Comparison of ENCODE assay signal across 9 cellular contexts in the genomic region with DNA sequence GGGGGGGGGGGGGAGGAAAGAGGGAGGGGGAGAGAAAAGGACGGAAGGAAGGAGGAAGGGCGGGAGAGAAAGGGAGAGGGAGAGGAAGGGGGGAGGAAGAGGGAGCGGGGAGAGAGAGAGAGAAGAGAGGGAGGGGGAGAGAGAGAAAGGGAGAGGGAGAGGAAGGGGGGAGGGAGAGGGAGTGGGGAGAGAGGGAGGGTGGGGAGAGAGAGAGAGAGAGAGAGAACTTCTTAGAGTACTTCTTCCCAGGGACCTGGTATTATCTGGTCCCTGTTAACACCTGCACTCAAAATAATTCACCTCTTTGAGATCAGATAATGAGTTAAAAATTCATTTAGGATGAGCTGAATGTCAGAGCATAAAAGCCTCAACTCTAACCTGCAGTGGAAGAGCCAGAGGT. TPM values are rescaled to one million over a fixed set of nuclear protein-coding genes. Genes with fewer than 3 reads are reported as not detected.
DNase-seq lines count a peak whose midpoint lies in the region; ATAC-seq and TF ChIP-seq lines count a peak whose summit lies in the region.
"Had no signal": no experiment of that assay in that cellular context is flagged by ENCODE, and none has a peak within 500 bp of the region (broad histone marks: within the 10 kb centered on the region; RNA-seq: fewer than 3 reads in every experiment).

No MANE protein-coding gene starts in this region.

- peaks cover 54% of the 10 kb centered on the region for H3K36me3 Mint-ChIP-seq in activated T-cell treated with anti-CD3 and anti-CD28 coated beads, Interleukin-2, amount 50 U/mL, for 24 hours (ENCODE audit: low read depth)

- intact Hi-C loops in right lobe of liver (cut with DNase I), result no loop called here

- H3K4me1 ChIP-seq in right lobe of liver (peaks cover 0 to 35% (median 8%) of the 10 kb centered on the region in 4 donors), tibial nerve (peaks cover 0 to 38% (median 12%) of the 10 kb centered on the region in 4 donors)

- in situ Hi-C loops in astrocyte of the spinal cord (cut with HindIII; ENCODE audit: low sequenced_read_pairs), result no loop called here

- no peak for ATAC-seq in right lobe of liver

- peak overlapping the region; percentile 100 for H3K4me3 ChIP-seq in astrocyte of the spinal cord (ENCODE audit: low read depth, low read length)
- peak overlapping the region; percentile 95 to 100 (median 98) for H3K4me3 ChIP-seq in right lobe of liver
- peak overlapping the region; percentile 81 to 100 (median 89) for H3K4me3 ChIP-seq in tibial nerve

- no peak for TF ChIP-seq EP300 in tibial nerve (IDR thresholded peaks at IDR 0.05)

- peak overlapping the region; percentile 96 for H3K4me3 Mint-ChIP-seq in activated T-cell treated with anti-CD3 and anti-CD28 coated beads, Interleukin-2, amount 50 U/mL, for 24 hours

- H3K36me3 ChIP-seq in right lobe of liver (peaks cover 5 to 26% (median 15%) of the 10 kb centered on the region in 4 donors), tibial nerve (peaks cover 2 to 40% (median 3%) of the 10 kb centered on the region in 3 donors)

- H3K27me3 ChIP-seq in right lobe of liver, result no peaks in the 10 kb centered on the region
- no peaks in the 10 kb centered on the region for H3K27me3 ChIP-seq in tibial nerve

- peaks cover 26% of the 10 kb centered on the region for H3K4me1 Mint-ChIP-seq in activated T-cell treated with anti-CD3 and anti-CD28 coated beads, Interleukin-2, amount 50 U/mL, for 24 hours (ENCODE audit: low read depth)

- no peak for DNase-seq in activated T-cell treated with anti-CD3 and anti-CD28 coated beads, Interleukin-2, amount 50 U/mL, for 24 hours
- no peak for DNase-seq in activated T-cell treated with anti-CD3 and anti-CD28 coated beads, Interleukin-2, amount 50 U/mL, for 48 hours
- DNase-seq in astrocyte of the spinal cord (ENCODE audit: low read depth, low spot score) (no peak), right lobe of liver (no peak), tibial nerve (ENCODE audit: low spot score in 2 of 2) (no peak), Kasumi-1 (lab: John Stamatoyannopoulos, UW) (no peak), AG08396 (ENCODE audit: low spot score) (no peak)
- DNase-seq in activated CD4-positive, CD25-positive, alpha-beta regulatory T cell treated with anti-CD3 and anti-CD28 coated beads, Interleukin-2, amount 50 U/mL, for 72 hours, result no peak
- DNase-seq: activated effector memory CD4-positive, alpha-beta T cell treated with Interleukin-2 at 50 U/mL for 16 hours had no signal

- TF ChIP-seq POLR2A in right lobe of liver (IDR thresholded peaks at IDR 0.05) (no peak), tibial nerve (IDR thresholded peaks at IDR 0.05) (no peak)

- H3K9me3 ChIP-seq in right lobe of liver, result no peaks in the 10 kb centered on the region
- H3K9me3 ChIP-seq in tibial nerve, result no peaks in the 10 kb centered on the region

- peak overlapping the region; percentile 95 for H3K27ac Mint-ChIP-seq in activated T-cell treated with anti-CD3 and anti-CD28 coated beads, Interleukin-2, amount 50 U/mL, for 24 hours

- H3K9me3 Mint-ChIP-seq in activated T-cell treated with anti-CD3 and anti-CD28 coated beads, Interleukin-2, amount 50 U/mL, for 24 hours, result no peaks in the 10 kb centered on the region

- TF ChIP-seq CTCF in astrocyte of the spinal cord (IDR thresholded peaks at IDR 0.05; ENCODE audit: low read depth, low read length) (no peak), right lobe of liver (IDR thresholded peaks at IDR 0.05) (no peak), tibial nerve (IDR thresholded peaks at IDR 0.05) (no peak)

- H3K27me3 Mint-ChIP-seq in activated T-cell treated with anti-CD3 and anti-CD28 coated beads, Interleukin-2, amount 50 U/mL, for 24 hours, result no peaks in the 10 kb centered on the region

- WGBS in right lobe of liver (ENCODE audit: insufficient coverage, low coverage, low lambda C conversion rate, missing lambda C conversion rate), result 6% methylated on average over 3 of the region's 3 CpGs
- 0 to 13% methylated on average over 2 to 3 of the region's 3 CpGs for WGBS in tibial nerve, 2 donors

- H3K27ac ChIP-seq in right lobe of liver, result no peak overlapping the region
- H3K27ac ChIP-seq in tibial nerve, result peak overlapping the region in 1 of 4 donors; percentile 88

RNA-seq across cellular contexts. Expression of gene SEC13, which starts 1.1 kb away (rescaled TPM):
- total RNA-seq in right lobe of liver (10 to 100 TPM; 49.1 to 74.7 (median 64.4) TPM), tibial nerve (100 to 1,000 TPM in 1 of 4 donors, 10 to 100 TPM in 3; 59.2 to 120 (median 94.5) TPM)

RNA-seq across cellular contexts. Expression of gene GHRL, which starts 27.1 kb away (rescaled TPM):
- total RNA-seq in right lobe of liver (under 1 TPM in 2 of 6 experiments, not detected in 4; 0.32 to 0.43 TPM), tibial nerve (1 to 10 TPM in 2 of 4 donors, under 1 TPM in 1, not detected in 1; 0.60 to 3.7 (median 2.9) TPM)
